ENCODE assay signal across 8 cellular contexts in the genomic region with DNA sequence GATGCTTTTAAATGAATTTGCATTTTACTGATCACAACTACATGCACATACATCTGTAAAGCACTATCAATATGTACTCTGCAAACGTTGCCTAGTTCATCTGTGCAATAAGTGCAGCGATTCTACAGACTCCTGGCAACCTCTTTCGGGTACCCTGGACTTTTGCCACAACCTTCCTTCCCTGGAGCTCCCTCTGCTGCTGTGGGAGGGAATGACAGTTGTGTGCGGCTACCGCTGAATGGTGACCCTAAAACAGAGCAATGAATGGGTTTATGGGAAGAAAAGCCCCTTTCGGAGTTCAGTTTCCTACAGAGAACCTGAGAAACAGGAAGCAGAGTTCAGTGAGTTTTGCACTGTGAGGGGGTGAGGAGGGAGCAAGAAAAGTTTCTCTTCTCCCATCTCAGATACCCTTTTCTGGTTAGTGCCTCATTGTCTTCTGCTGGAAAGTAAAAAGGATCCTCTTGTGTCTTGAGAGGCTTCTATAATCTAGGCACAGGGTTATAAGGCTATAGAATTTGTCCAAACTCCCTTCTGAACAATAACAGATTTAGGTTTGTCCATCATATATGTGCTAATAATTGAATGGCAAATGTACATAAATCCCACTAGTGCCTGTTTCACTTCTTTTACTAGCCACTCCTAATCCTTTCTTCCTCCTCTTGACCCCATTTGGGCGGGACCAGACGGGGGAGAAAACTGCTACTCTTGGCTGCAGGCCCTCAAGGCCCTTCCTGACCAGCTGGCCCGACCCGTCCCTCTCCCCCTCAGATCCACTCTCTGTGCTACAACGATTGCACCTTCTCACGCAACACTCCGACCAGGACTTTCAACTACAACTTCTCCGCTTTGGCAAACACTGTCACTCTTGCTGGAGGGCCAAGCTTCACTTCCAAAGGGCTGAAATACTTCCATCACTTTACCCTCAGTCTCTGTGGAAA.
DNase-seq lines count a peak whose midpoint lies in the region; ATAC-seq and TF ChIP-seq lines count a peak whose summit lies in the region.

No MANE protein-coding gene starts in this region.

- H4K20me1 ChIP-seq in DND-41 (ENCODE audit: insufficient read depth, low read length) = no peaks in the 10 kb centered on the region

- POLR2A ChIA-PET in HEK293 (lab: Yijun Ruan, JAX) = interaction anchor here (1.4 kb wide), 1 partner anchor 94 kb away, joined by 5 read pairs; no protein-coding TSS in a partner anchor

- peaks cover 8% of the 10 kb centered on the region for H3K27me3 ChIP-seq in DND-41 (ENCODE audit: insufficient read depth, low read length, poor library complexity)

- H3K79me2 ChIP-seq in DND-41 (ENCODE audit: insufficient read depth, low read length) = no peaks in the 10 kb centered on the region

- H3K9ac ChIP-seq in DND-41 (ENCODE audit: low read depth, low read length) = no peak overlapping the region

- no peak overlapping the region for H3K4me2 ChIP-seq in DND-41 (ENCODE audit: insufficient read depth, low read length)

- ATAC-seq in DND-41 (ENCODE audit: insufficient read depth, low read depth) = peak; percentile 76; the same call in 2 of the 3 replicates

- no peaks in the 10 kb centered on the region for H3K36me3 ChIP-seq in DND-41 (ENCODE audit: insufficient read depth, low read length)
- no peaks in the 10 kb centered on the region for H3K36me3 ChIP-seq in HEK293 (ENCODE audit: control insufficient read depth in 2 of 2, insufficient read depth in 1 of 2, low read length in 2 of 2)

- H3K27ac ChIP-seq in DND-41 (ENCODE audit: low read length) (no peak overlapping the region), HEK293 (ENCODE audit: extremely low read depth, low read depth, low read length) (no peak overlapping the region)

- TF ChIP-seq CTCF in DND-41 (IDR thresholded peaks at IDR 0.05; ENCODE audit: borderline replicate concordance, extremely low read depth, low read length, poor library complexity, severe bottlenecking) = peak; percentile 72
- TF ChIP-seq CTCF in HEK293 (tag by site-specific recombination; IDR thresholded peaks at IDR 0.05) = peak; percentile 48; the same call in 1 of the 2 replicates

- no peak overlapping the region for H2AFZ ChIP-seq in DND-41 (ENCODE audit: low read depth, low read length)

- no peaks in the 10 kb centered on the region for H3K9me3 ChIP-seq in DND-41 (ENCODE audit: insufficient read depth, low read length, severe bottlenecking)
- no peaks in the 10 kb centered on the region for H3K9me3 ChIP-seq in HEK293 (ENCODE audit: control insufficient read depth, insufficient read depth, low read depth, low read length)

- H3K4me3 ChIP-seq in DND-41 (ENCODE audit: low read depth in 1 of 2, low read length in 2 of 2) (no peak overlapping the region), HEK293 (ENCODE audit: low read depth, low read length) (no peak overlapping the region)

- DNase-seq in DND-41 = peak; percentile 61
- DNase-seq in OCI-M1 (lab: John Stamatoyannopoulos, UW) = peak; percentile 81
- DNase-seq in activated T-helper 9 cell treated with anti-CD3 and anti-CD28 coated beads, Interleukin-2, amount 50 U/mL, for 16 hours (ENCODE audit: low read depth) = peak; percentile 15
- DNase-seq in islet precursor cell = peak; percentile 71
- DNase-seq in stimulated activated CD4-positive, alpha-beta T cell treated with anti-CD3 and anti-CD28 coated beads, TNF-alpha, amount 100 ng/mL, for 24 hours (ENCODE audit: low read depth in 3 of 3) = peak in 2 of 3 experiments; percentile 24 to 61
- no peak for DNase-seq in NCI-H2227 treated with DMSO at 0.1 percent for 48 hours (lab: John Stamatoyannopoulos, UW)
- no peak for DNase-seq in anterior cingulate cortex (lab: John Stamatoyannopoulos, UW)

- CTCF ChIA-PET in HEK293 (lab: Yijun Ruan, JAX) = interaction anchor here (0.6 to 1.8 kb wide), 18 partner anchors 10 to 745 kb away, joined by 3 to 5 read pairs (median 4); a partner anchor contains a TSS

- H3K4me1 ChIP-seq in DND-41 (ENCODE audit: insufficient read depth, low read length) (no peaks in the 10 kb centered on the region), HEK293 (ENCODE audit: control insufficient read depth, insufficient read depth, low read length) (no peaks in the 10 kb centered on the region)

TF ChIP-seq in HEK293, 187 proteins besides CTCF, POLR2A, EP300 and RAD21:
- TF ChIP-seq REPIN1 (tag by site-specific recombination; IDR thresholded peaks at IDR 0.05; ENCODE audit: low read depth) (no peak), ZNF654 (tag by site-specific recombination; IDR thresholded peaks at IDR 0.05; ENCODE audit: low read depth) (peak; percentile 67), ZSCAN30 (tag by site-specific recombination; IDR thresholded peaks at IDR 0.05) (0 out of 2 replicates have a peak, but pooled peaks have one; percentile 11), ZNF114 (tag by site-specific recombination; IDR thresholded peaks at IDR 0.05) (no peak)
- TF ChIP-seq, protein P1, sequence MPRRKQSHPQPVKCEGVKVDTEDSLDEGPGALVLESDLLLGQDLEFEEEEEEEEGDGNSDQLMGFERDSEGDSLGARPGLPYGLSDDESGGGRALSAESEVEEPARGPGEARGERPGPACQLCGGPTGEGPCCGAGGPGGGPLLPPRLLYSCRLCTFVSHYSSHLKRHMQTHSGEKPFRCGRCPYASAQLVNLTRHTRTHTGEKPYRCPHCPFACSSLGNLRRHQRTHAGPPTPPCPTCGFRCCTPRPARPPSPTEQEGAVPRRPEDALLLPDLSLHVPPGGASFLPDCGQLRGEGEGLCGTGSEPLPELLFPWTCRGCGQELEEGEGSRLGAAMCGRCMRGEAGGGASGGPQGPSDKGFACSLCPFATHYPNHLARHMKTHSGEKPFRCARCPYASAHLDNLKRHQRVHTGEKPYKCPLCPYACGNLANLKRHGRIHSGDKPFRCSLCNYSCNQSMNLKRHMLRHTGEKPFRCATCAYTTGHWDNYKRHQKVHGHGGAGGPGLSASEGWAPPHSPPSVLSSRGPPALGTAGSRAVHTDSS (tag by site-specific recombination; IDR thresholded peaks at IDR 0.05) = no peak
TF ChIP-seq in HEK293: peak in this region for 2.

Comparison
In these comparisons a context has a peak if more than half of its experiments do, and no peak if none do; other contexts are left out.
1. DNase-seq: peak in DND-41 (single experiment), OCI-M1 (single experiment), activated T-helper 9 cell treated with anti-CD3 and anti-CD28 coated beads, Interleukin-2, amount 50 U/mL, for 16 hours (single experiment), islet precursor cell (single experiment) and stimulated activated CD4-positive, alpha-beta T cell treated with anti-CD3 and anti-CD28 coated beads, TNF-alpha, amount 100 ng/mL, for 24 hours (2 of 3); none in NCI-H2227 treated with DMSO at 0.1 percent for 48 hours (single experiment) and anterior cingulate cortex (0 of 58).